In genomic region chr6:13834762-13835161, GRCh38 we compare ENCODE assay signal across 30 cellular contexts.
"Had no signal": no experiment of that assay in that cellular context is flagged by ENCODE, and none has a peak within 500 bp of the region (broad histone marks: within the 10 kb centered on the region; RNA-seq: fewer than 3 reads in every experiment).

No MANE protein-coding gene starts in this region.

- H3K36me3 ChIP-seq: ascending aorta, Peyer's patch, SJCRH30 had no signal

- H3K9me3 ChIP-seq: ascending aorta, body of pancreas, SJCRH30, SK-N-SH had no signal

- H3K4me2 ChIP-seq: SK-N-SH had no signal

- H3K9ac ChIP-seq: SK-N-SH had no signal

- FAIRE-seq: bronchial epithelial cell had no signal

- H3K4me3 ChIP-seq: ascending aorta, body of pancreas, Peyer's patch, SJCRH30 had no signal

- DNase-seq: activated CD4-positive, alpha-beta memory T cell treated with anti-CD3 and anti-CD28 coated beads for 36 hours; activated CD4-positive, alpha-beta T cell treated with anti-CD3 and anti-CD28 coated beads, Interleukin-2, amount 10 ng/mL, durations not matched to agents 7 days and 5 days; activated CD4-positive, CD25-positive, alpha-beta regulatory T cell; activated CD8-positive, alpha-beta memory T cell treated with anti-CD3 and anti-CD28 coated beads for 24 hours; activated effector memory CD4-positive, alpha-beta T cell treated with anti-CD3 and anti-CD28 coated beads, Interleukin-2, amount 50 U/mL, for 16 hours; activated naive CD4-positive, alpha-beta T cell treated with Interleukin-2 at 50 U/mL for 16 hours; activated naive CD8-positive, alpha-beta T cell treated with anti-CD3 and anti-CD28 coated beads, Interleukin-2, amount 50 U/mL, for 24 hours; activated T-cell treated with anti-CD3 and anti-CD28 coated beads, Interleukin-2, amount 50 U/mL, for 4 hours; amniotic stem cell; body of pancreas; central memory CD4-positive, alpha-beta T cell; Kasumi-1; NCI-H1105 treated with DMSO at 0.1 percent for 48 hours; NCI-H1436 treated with DMSO at 0.1 percent for 48 hours; NCI-H1930; NCI-H2171; NCI-H2227 treated with DMSO at 0.1 percent for 48 hours; NCI-H446 treated with DMSO at 0.1 percent for 48 hours; NCI-H524 treated with DMSO at 0.1 percent for 48 hours; NCI-H774; Peyer's patch; Right ventricle myocardium superior; SJCRH30; SK-N-SH; T-helper 1 cell had no signal

- H3K27me3 ChIP-seq: ascending aorta, body of pancreas, Peyer's patch, SJCRH30 had no signal

- H3K4me1 ChIP-seq: ascending aorta, body of pancreas, Peyer's patch, SJCRH30 had no signal

- H3K27ac ChIP-seq: ascending aorta, body of pancreas, Peyer's patch, RWPE1, SJCRH30, VCaP had no signal

- ATAC-seq: activated naive CD4-positive, alpha-beta T cell treated with anti-CD3 and anti-CD28 coated beads, Interleukin-2, amount 50 U/mL, for 72 hours; activated naive CD8-positive, alpha-beta T cell treated with anti-CD3 and anti-CD28 coated beads, Interleukin-2, amount 50 U/mL, for 24 hours; activated T-cell treated with anti-CD3 and anti-CD28 coated beads, Interleukin-2, amount 50 U/mL, for 4 hours; body of pancreas had no signal
